ENCODE assay signal across 8 cellular contexts in genomic region chr7:143008007-143008901, GRCh38. TPM values are rescaled to one million over a fixed set of nuclear protein-coding genes. Genes with fewer than 3 reads are reported as not detected.
DNase-seq lines count a peak whose midpoint lies in the region; ATAC-seq, FAIRE-seq and TF ChIP-seq lines count a peak whose summit lies in the region.

No MANE protein-coding gene starts in this region.

- DNase-seq in 8988T (peak; percentile 37), GM12892 (ENCODE audit: insufficient read length) (peak; percentile 19), NCI-H1694 (lab: John Stamatoyannopoulos, UW) (peak; percentile 5), WERI-Rb-1 (peak; percentile 75), MCF 10A (ENCODE audit: unreplicated experiment) (peak; percentile 74), inferior parietal cortex (ENCODE audit: extremely low spot score) (peak; percentile 92)
- peak; percentile 79 to 81 for DNase-seq in stimulated activated CD4-positive, alpha-beta T cell treated with anti-CD3 and anti-CD28 coated beads, Interleukin-1b, Interleukin-23, amount 100 ng/mL, for 4 hours (ENCODE audit: low read depth in 2 of 2)

- H3K4me3 Mint-ChIP-seq in MCF 10A (ENCODE audit: unreplicated experiment): no peak overlapping the region

- H3K36me3 ChIP-seq in WERI-Rb-1: no peaks in the 10 kb centered on the region

- TF ChIP-seq POLR2A in GM12892 (IDR thresholded peaks at IDR 0.05; ENCODE audit: low read depth, low read length): no peak

- H3K9me3 ChIP-seq in WERI-Rb-1 (ENCODE audit: severe bottlenecking): no peaks in the 10 kb centered on the region

- ATAC-seq in HG02798 (IDR thresholded peaks at IDR 0.05; ENCODE audit: poor library complexity, unreplicated experiment): peak; percentile 91

- no peaks in the 10 kb centered on the region for H3K36me3 Mint-ChIP-seq in MCF 10A (ENCODE audit: insufficient read depth, unreplicated experiment)

- H3K9me3 Mint-ChIP-seq in MCF 10A (ENCODE audit: unreplicated experiment): no peaks in the 10 kb centered on the region

- no peak overlapping the region for H3K27ac Mint-ChIP-seq in MCF 10A (ENCODE audit: low read depth, unreplicated experiment)

- peaks cover 54% of the 10 kb centered on the region for H3K27me3 Mint-ChIP-seq in MCF 10A (ENCODE audit: insufficient read depth, unreplicated experiment)

- POLR2A ChIA-PET in MCF 10A (lab: Yijun Ruan, JAX): interaction anchor here (1.6 kb wide), 1 partner anchor 207 kb away, joined by 9 read pairs; no protein-coding TSS in a partner anchor

- H3K27ac ChIP-seq in WERI-Rb-1: no peak overlapping the region

- TF ChIP-seq CTCF in WERI-Rb-1 (IDR thresholded peaks at IDR 0.05; ENCODE audit: low read depth, low read length) (peak; percentile 88), MCF 10A (IDR thresholded peaks at IDR 0.05; ENCODE audit: unreplicated experiment) (peak; percentile 95)

- H3K4me3 ChIP-seq in WERI-Rb-1 (ENCODE audit: low read depth, low read length): no peak overlapping the region

- FAIRE-seq in GM12892 (lab: Jason Lieb, UNC): peak; percentile 91

- no peaks in the 10 kb centered on the region for H3K4me1 Mint-ChIP-seq in MCF 10A (ENCODE audit: insufficient read depth, unreplicated experiment)

- CTCF ChIA-PET in MCF 10A (lab: Yijun Ruan, JAX): interaction anchor here (0.5 to 21.9 kb wide), 25 partner anchors 10 to 890 kb away, joined by 3 to 531 read pairs (median 4); partner anchors contain the start of gene TAS2R40

- intact Hi-C loops in MCF 10A (cut with micrococcal nuclease): loop anchor here (1.0 to 10.0 kb wide), 3 partner anchors 123 to 407 kb away; partner anchors contain the start of gene TRPV6

- no TSS peak for BruUV-seq in MCF 10A (replicated peaks; lab: Mats Ljungman, UMichigan)

- no peaks in the 10 kb centered on the region for H3K27me3 ChIP-seq in WERI-Rb-1 (ENCODE audit: insufficient read depth, low read depth, severe bottlenecking)

RNA-seq across cellular contexts. Expression of gene OR9A2, which starts 18.7 kb away (rescaled TPM):
- not detected for polyA plus RNA-seq in GM12892 (2012; ENCODE audit: missing spikeins)
- total RNA-seq in MCF 10A (2022): not detected in 2 replicates

RNA-seq across cellular contexts. Expression of gene OR6V1, which starts 43.9 kb away (rescaled TPM):
- polyA plus RNA-seq in GM12892 (2012; ENCODE audit: missing spikeins): not detected
- total RNA-seq in MCF 10A (2022): not detected in 2 replicates

RNA-seq across cellular contexts. Expression of gene KEL, which starts 46.1 kb away (rescaled TPM):
- 0.42 TPM for polyA plus RNA-seq in GM12892 (2012; ENCODE audit: missing spikeins)
- total RNA-seq in MCF 10A (2022): not detected in 2 replicates

Comparison
In these comparisons a context has a peak if more than half of its experiments do, and no peak if none do; other contexts are left out.
1. DNase-seq: peak in every context shown above with its lines; median percentile 92 in inferior parietal cortex; 80 in stimulated activated CD4-positive, alpha-beta T cell treated with anti-CD3 and anti-CD28 coated beads, Interleukin-1b, Interleukin-23, amount 100 ng/mL, for 4 hours; 75 in WERI-Rb-1; 74 in MCF 10A; 37 in 8988T; 19 in GM12892; 5 in NCI-H1694.